Comparison of ENCODE assay signal across 30 cellular contexts in genomic region chr12:106348411-106348810, GRCh38.
"Had no signal": no experiment of that assay in that cellular context is flagged by ENCODE, and none has a peak within 500 bp of the region (broad histone marks: within the 10 kb centered on the region; RNA-seq: fewer than 3 reads in every experiment).

No MANE protein-coding gene starts in this region.

- H3K36me3 Mint-ChIP-seq: natural killer cell had no signal

- H3K27ac ChIP-seq: left lung, neural progenitor cell, neutrophil, parathyroid adenoma, psoas muscle, right atrium auricular region, right lobe of liver, stomach, testis, thyroid gland, transverse colon, upper lobe of left lung, vagina had no signal

- ATAC-seq: left colon; left lung; lower lobe of right lung; natural killer cell; psoas muscle; right lobe of liver; stimulated activated naive B cell treated with anti-CD40 and anti-IgM and Interleukin-4, amounts not matched to agents 10 μg/mL and 1 μg/mL and 100 μg/mL, for 72 hours; stimulated activated naive CD8-positive, alpha-beta T cell treated with anti-CD3 and anti-CD28 coated beads, Interleukin-15, Interleukin-2, amounts not matched to agents 100 U/mL and 50 U/mL, for 24 hours had no signal

- H3K36me3 ChIP-seq: neural progenitor cell, right lobe of liver had no signal

- H3K4me1 Mint-ChIP-seq: immature natural killer cell; mesothelial cell of epicardium; naive B cell; natural killer cell; stimulated activated naive B cell treated with anti-CD40 and anti-IgM and Interleukin-4, amounts not matched to agents 10 μg/mL and 1 μg/mL and 100 μg/mL, for 72 hours had no signal

- H3K4me3 Mint-ChIP-seq: immature natural killer cell; mesothelial cell of epicardium; naive B cell; natural killer cell; nephron progenitor cell; neural progenitor cell; stimulated activated naive B cell treated with anti-CD40 and anti-IgM and Interleukin-4, amounts not matched to agents 10 μg/mL and 1 μg/mL and 100 μg/mL, for 72 hours had no signal

- H3K9ac ChIP-seq: neural progenitor cell, parathyroid adenoma had no signal

- FAIRE-seq: islet of Langerhans, kidney had no signal

- H3K4me3 ChIP-seq: left lung, lower lobe of right lung, neural progenitor cell, psoas muscle, right atrium auricular region, right lobe of liver, smooth muscle cell, stomach, testis, thyroid gland, transverse colon, upper lobe of left lung, vagina had no signal

- DNase-seq: hypothalamus; immature natural killer cell; kidney; left colon; left lung; lower lobe of right lung; mesendoderm; naive B cell; natural killer cell; nephron progenitor cell; occipital lobe; psoas muscle; right lobe of liver; stimulated activated CD4-positive, alpha-beta T cell treated with anti-CD3 and anti-CD28 coated beads, Interleukin-1b, Interleukin-23, amount 100 ng/mL, for 48 hours; stimulated activated CD4-positive, alpha-beta T cell treated with anti-CD3 and anti-CD28 coated beads, Interleukin-2, amount 100 ng/mL, for 48 hours; stimulated activated naive B cell treated with anti-CD40 and anti-IgM and Interleukin-4, amounts not matched to agents 10 μg/mL and 1 μg/mL and 100 μg/mL, for 72 hours; stimulated activated naive CD8-positive, alpha-beta T cell treated with anti-CD3 and anti-CD28 coated beads, Interleukin-15, Interleukin-2, amounts not matched to agents 100 U/mL and 50 U/mL, for 24 hours; stomach; testis; thyroid gland; transverse colon; upper lobe of left lung had no signal

- H3K27me3 ChIP-seq: left lung, neural progenitor cell, right atrium auricular region, right lobe of liver, stomach, testis, thyroid gland, transverse colon, upper lobe of left lung, vagina had no signal

- H3K9me3 ChIP-seq: left lung, lower lobe of right lung, neutrophil, psoas muscle, right atrium auricular region, right lobe of liver, stomach, testis, thyroid gland, transverse colon, upper lobe of left lung, vagina had no signal

- H2AFZ ChIP-seq: neural progenitor cell, parathyroid adenoma had no signal

- H3K4me2 ChIP-seq: neural progenitor cell, smooth muscle cell had no signal

- H3K9me3 Mint-ChIP-seq: immature natural killer cell; mesothelial cell of epicardium; naive B cell; natural killer cell; nephron progenitor cell; neural progenitor cell; stimulated activated naive B cell treated with anti-CD40 and anti-IgM and Interleukin-4, amounts not matched to agents 10 μg/mL and 1 μg/mL and 100 μg/mL, for 72 hours had no signal

- H3K4me1 ChIP-seq: neural progenitor cell, parathyroid adenoma had no signal

- H3K27ac Mint-ChIP-seq: mesothelial cell of epicardium; naive B cell; natural killer cell; nephron progenitor cell; neural progenitor cell; stimulated activated naive B cell treated with anti-CD40 and anti-IgM and Interleukin-4, amounts not matched to agents 10 μg/mL and 1 μg/mL and 100 μg/mL, for 72 hours had no signal

- H3K27me3 Mint-ChIP-seq: naive B cell; stimulated activated naive B cell treated with anti-CD40 and anti-IgM and Interleukin-4, amounts not matched to agents 10 μg/mL and 1 μg/mL and 100 μg/mL, for 72 hours had no signal

- H3K79me2 ChIP-seq: parathyroid adenoma had no signal
